In the genomic region with DNA sequence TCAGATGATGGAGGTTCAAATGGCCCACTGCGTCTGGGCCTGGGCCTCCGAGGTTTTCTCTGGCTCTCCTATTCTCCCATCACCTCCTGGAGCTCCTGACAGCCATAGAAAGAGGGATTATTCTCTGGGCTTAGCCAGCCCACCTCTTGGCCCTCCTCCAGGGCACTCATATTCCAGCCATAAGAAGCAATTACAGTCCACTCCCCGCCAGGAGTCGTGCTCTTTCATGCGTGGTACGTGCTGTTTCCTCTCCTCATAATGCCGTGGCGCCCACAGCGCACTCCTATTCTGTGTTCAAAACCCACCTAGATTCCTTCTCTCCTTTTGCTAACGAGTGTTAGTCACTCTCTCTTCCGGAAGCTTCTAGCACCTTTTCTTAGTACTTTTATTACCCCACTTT, we compare ENCODE assay signal across 12 cellular contexts.
DNase-seq lines count a peak whose midpoint lies in the region; ATAC-seq and TF ChIP-seq lines count a peak whose summit lies in the region.
"Had no signal": no experiment of that assay in that cellular context is flagged by ENCODE, and none has a peak within 500 bp of the region (broad histone marks: within the 10 kb centered on the region; RNA-seq: fewer than 3 reads in every experiment).

No MANE protein-coding gene starts in this region.

- H3K27me3 ChIP-seq in neuronal stem cell (ENCODE audit: control insufficient read depth in 3 of 3, insufficient read depth in 3 of 3, low read depth in 1 of 3, low read length in 3 of 3) (no peaks in the 10 kb centered on the region), hepatocyte (no peaks in the 10 kb centered on the region)
- H3K27me3 ChIP-seq: heart right ventricle, pancreas had no signal

- H3K4me2 ChIP-seq in neuronal stem cell (ENCODE audit: insufficient read depth, low read length, poor library complexity, severe bottlenecking), result no peak overlapping the region
- no peak overlapping the region for H3K4me2 ChIP-seq in hepatocyte

- peak overlapping the region; percentile 68 for H2AFZ ChIP-seq in neuronal stem cell (ENCODE audit: low read length)
- no peak overlapping the region for H2AFZ ChIP-seq in hepatocyte

- no peaks in the 10 kb centered on the region for H3K36me3 ChIP-seq in neuronal stem cell (replicated peaks in 1 of 2; ENCODE audit: control insufficient read depth in 2 of 2, insufficient read depth in 2 of 2, low read length in 2 of 2)
- no peaks in the 10 kb centered on the region for H3K36me3 ChIP-seq in hepatocyte (replicated peaks; ENCODE audit: insufficient read depth, low read depth)
- H3K36me3 ChIP-seq: heart right ventricle, pancreas had no signal

- H3K4me3 ChIP-seq in astrocyte of the spinal cord (ENCODE audit: low read depth, low read length), result no peak overlapping the region
- H3K4me3 ChIP-seq in neuronal stem cell (ENCODE audit: low read length in 2 of 2), result no peak overlapping the region
- H3K4me3 ChIP-seq in hepatocyte, result no peak overlapping the region
- H3K4me3 ChIP-seq: heart right ventricle, pancreas had no signal

- H2BK120ac ChIP-seq in neuronal stem cell (ENCODE audit: low read depth, low read length), result no peak overlapping the region

- H3K79me2 ChIP-seq in hepatocyte, result no peaks in the 10 kb centered on the region

- DNase-seq in NCI-H1105 (lab: John Stamatoyannopoulos, UW) (peak; percentile 38), NCI-H345 treated with DMSO at 0.1 percent for 48 hours (lab: John Stamatoyannopoulos, UW; ENCODE audit: unreplicated experiment) (peak; percentile 58), astrocyte of the spinal cord (ENCODE audit: low read depth, low spot score) (peak; percentile 14), neuronal stem cell (ENCODE audit: low spot score) (no peak), GM13977 (ENCODE audit: low spot score) (no peak), hepatocyte (ENCODE audit: low spot score) (no peak)
- DNase-seq in activated naive CD4-positive, alpha-beta T cell treated with Interleukin-2 at 50 U/mL for 16 hours, result no peak
- DNase-seq: dermis blood vessel endothelial cell, GOT3, heart right ventricle, pancreas had no signal

- H2BK15ac ChIP-seq in neuronal stem cell (ENCODE audit: low read length), result no peak overlapping the region

- no peaks in the 10 kb centered on the region for H3K9me3 ChIP-seq in neuronal stem cell (replicated peaks in 1 of 2; ENCODE audit: control insufficient read depth in 2 of 2, insufficient read depth in 1 of 2, low read depth in 1 of 2, low read length in 2 of 2)
- H3K9me3 ChIP-seq in hepatocyte (ENCODE audit: low read depth), result no peaks in the 10 kb centered on the region
- H3K9me3 ChIP-seq: heart right ventricle, pancreas had no signal

- in situ Hi-C loops in astrocyte of the spinal cord (cut with HindIII; ENCODE audit: low sequenced_read_pairs), result no loop called here
- in situ Hi-C loops in GM13977 (cut with MboI; ENCODE audit: low pct_unique_long_range_greater_than_20kb, low sequenced_read_pairs, unreplicated experiment), result no loop called here

- H4K8ac ChIP-seq in neuronal stem cell (ENCODE audit: low read depth, low read length), result no peak overlapping the region

- WGBS in neuronal stem cell (ENCODE audit: extremely low coverage in 2 of 2, insufficient read length in 2 of 2, insufficient replicate concordance in 1 of 2), 2 donors, result no CpG with 5 or more reads among the region's 11 CpGs
- 76% methylated on average over 11 of the region's 11 CpGs for WGBS in hepatocyte (ENCODE audit: low lambda C conversion rate, missing lambda C conversion rate)

- no peak overlapping the region for H3K9ac ChIP-seq in neuronal stem cell (ENCODE audit: low read depth, low read length, poor library complexity)

- peak overlapping the region; percentile 69 for H3K18ac ChIP-seq in neuronal stem cell (ENCODE audit: low read length)

- no peak overlapping the region for H4K91ac ChIP-seq in neuronal stem cell (ENCODE audit: low read depth, low read length, poor library complexity)

- no peak for TF ChIP-seq CTCF in astrocyte of the spinal cord (IDR thresholded peaks at IDR 0.05; ENCODE audit: low read depth, low read length)
- TF ChIP-seq CTCF in GM13977 (IDR thresholded peaks at IDR 0.05; ENCODE audit: extremely low read depth, insufficient read depth, missing control alignments), result no peak
- TF ChIP-seq CTCF in hepatocyte (IDR thresholded peaks at IDR 0.05; ENCODE audit: poor library complexity), result no peak

- H3K14ac ChIP-seq in neuronal stem cell (ENCODE audit: low read length), result no peak overlapping the region

- no peak overlapping the region for H3K23ac ChIP-seq in neuronal stem cell (ENCODE audit: low read depth, low read length, poor library complexity)

- H3K79me1 ChIP-seq in neuronal stem cell (ENCODE audit: low read depth, low read length), result no peaks in the 10 kb centered on the region

- no peak for ATAC-seq in HG02588 (IDR thresholded peaks at IDR 0.05; ENCODE audit: unreplicated experiment)
- ATAC-seq: heart right ventricle, pancreas had no signal

- no peak overlapping the region for H3K27ac ChIP-seq in neuronal stem cell (replicated peaks; ENCODE audit: low read length)
- H3K27ac ChIP-seq in hepatocyte, result no peak overlapping the region
- H3K27ac ChIP-seq: heart right ventricle, pancreas had no signal

- H3K4me1 ChIP-seq in neuronal stem cell (ENCODE audit: control insufficient read depth in 2 of 2, insufficient read depth in 1 of 2, low read depth in 1 of 2, low read length in 2 of 2) (peaks cover 16 to 37% of the 10 kb centered on the region in 2 donors), hepatocyte (ENCODE audit: insufficient read depth) (no peaks in the 10 kb centered on the region)
- H3K4me1 ChIP-seq: pancreas had no signal

- no peaks in the 10 kb centered on the region for H3K9me2 ChIP-seq in hepatocyte (replicated peaks; ENCODE audit: insufficient read depth)

- H2AK5ac ChIP-seq in neuronal stem cell (ENCODE audit: low read depth, low read length), result no peak overlapping the region

- H2BK5ac ChIP-seq in neuronal stem cell (ENCODE audit: low read length), result no peak overlapping the region

- H2BK12ac ChIP-seq in neuronal stem cell (ENCODE audit: low read length), result no peak overlapping the region

- no peak overlapping the region for H3K4ac ChIP-seq in neuronal stem cell (ENCODE audit: low read length)

- H4K20me1 ChIP-seq in hepatocyte (ENCODE audit: insufficient read depth, poor library complexity, severe bottlenecking), result no peaks in the 10 kb centered on the region

Comparison
In these comparisons a context has a peak if more than half of its experiments do, and no peak if none do; other contexts are left out.
1. DNase-seq: peak in NCI-H1105 (single experiment), NCI-H345 treated with DMSO at 0.1 percent for 48 hours (single experiment) and astrocyte of the spinal cord (single experiment); none in neuronal stem cell (single experiment), activated naive CD4-positive, alpha-beta T cell treated with Interleukin-2 at 50 U/mL for 16 hours (single experiment), GM13977 (single experiment) and hepatocyte (single experiment).